Comparison of ENCODE assay signal across 1 cellular context in genomic region chr4:98610926-98611325, GRCh38.
TF ChIP-seq lines count a peak whose summit lies in the region.

No MANE protein-coding gene starts in this region.

TF ChIP-seq in GM23338, 12 proteins besides CTCF, POLR2A, EP300 and RAD21 (continued from another document):
- no peak for TF ChIP-seq ETS1 (IDR thresholded peaks at IDR 0.05)
